ENCODE assay signal across 19 cellular contexts in the genomic region with DNA sequence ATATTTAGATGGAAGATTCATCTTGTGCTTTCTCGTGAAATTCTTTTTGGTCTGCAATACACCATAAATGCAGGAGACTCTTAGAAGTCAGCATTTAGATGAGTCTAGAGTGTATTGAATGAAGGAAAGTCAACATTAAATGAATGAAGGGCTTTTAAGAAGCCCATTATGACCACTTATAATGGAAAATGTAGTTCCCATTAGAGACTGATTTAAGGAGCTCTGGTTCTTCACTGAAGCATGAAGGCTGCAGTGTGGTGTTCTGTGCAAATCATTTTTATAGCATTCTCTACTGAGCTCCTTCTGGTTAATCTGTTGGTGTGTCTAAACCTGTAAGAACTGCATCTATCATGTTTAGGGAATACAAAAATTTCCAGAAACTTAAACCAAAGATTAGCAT. TPM values are rescaled to one million over a fixed set of nuclear protein-coding genes. Genes with fewer than 3 reads are reported as not detected.
DNase-seq lines count a peak whose midpoint lies in the region; ATAC-seq, FAIRE-seq and TF ChIP-seq lines count a peak whose summit lies in the region.
"Had no signal": no experiment of that assay in that cellular context is flagged by ENCODE, and none has a peak within 500 bp of the region (broad histone marks: within the 10 kb centered on the region; RNA-seq: fewer than 3 reads in every experiment).

No MANE protein-coding gene starts in this region.

- H3F3A ChIP-seq in neural cell (ENCODE audit: insufficient read depth, low read length, poor library complexity, severe bottlenecking), result no peaks in the 10 kb centered on the region

- peaks cover 54% of the 10 kb centered on the region for H3K4me1 Mint-ChIP-seq in T-helper 17 cell
- peaks cover 77% of the 10 kb centered on the region for H3K4me1 Mint-ChIP-seq in activated T-cell treated with anti-CD3 and anti-CD28 coated beads, Interleukin-2, amount 50 U/mL, for 72 hours (ENCODE audit: low read depth)

- H3K9me3 ChIP-seq in neural cell (ENCODE audit: low read length) (no peaks in the 10 kb centered on the region), T-helper 17 cell (ENCODE audit: control insufficient read depth, low read length, poor library complexity, severe bottlenecking) (no peaks in the 10 kb centered on the region)
- H3K9me3 ChIP-seq: body of pancreas, testis had no signal

- DNase-seq in GM19239 (ENCODE audit: insufficient read length, low spot score) (no peak), NCI-H1436 treated with DMSO at 0.1 percent for 48 hours (lab: John Stamatoyannopoulos, UW) (peak; percentile 96), NCI-H524 (lab: John Stamatoyannopoulos, UW) (peak; percentile 14 to 61), T-helper 17 cell (no peak)
- DNase-seq in activated T-cell treated with anti-CD3 and anti-CD28 coated beads, Interleukin-2, amount 50 U/mL, for 72 hours, result no peak
- DNase-seq: activated CD8-positive, alpha-beta memory T cell treated with anti-CD3 and anti-CD28 coated beads, Interleukin-2, amount 50 U/mL, for 4 hours; body of pancreas; DND-41; foreskin keratinocyte; MM.1S; Right ventricle myocardium superior; stimulated activated CD4-positive, alpha-beta T cell treated with anti-CD3 and anti-CD28 coated beads, Interleukin-4, amount 100 ng/mL, for 1 hour; stimulated activated CD8-positive, alpha-beta memory T cell treated with anti-CD3 and anti-CD28 coated beads, Interleukin-4, amount 100 ng/mL, for 48 hours; T-helper 9 cell; testis had no signal

- TF ChIP-seq RAD21 in neural cell (conservative IDR thresholded peaks at IDR 0.05), result no peak

- H4K20me1 ChIP-seq in neural cell (ENCODE audit: insufficient read depth), result no peaks in the 10 kb centered on the region

- H3K9ac ChIP-seq in neural cell (ENCODE audit: low read length), result no peak overlapping the region

- no peak for ATAC-seq in T-helper 17 cell
- ATAC-seq in HG02840 (IDR thresholded peaks at IDR 0.05; ENCODE audit: low FRiP score, unreplicated experiment), result no peak
- ATAC-seq in activated T-cell treated with anti-CD3 and anti-CD28 coated beads, Interleukin-2, amount 50 U/mL, for 72 hours (replicated peaks in 1 of 2), result no peak
- ATAC-seq: body of pancreas, foreskin keratinocyte had no signal

- H3K27ac ChIP-seq in neural cell (ENCODE audit: low read length), result peak overlapping the region; percentile 46
- H3K27ac ChIP-seq: body of pancreas, foreskin keratinocyte, testis had no signal

- no peaks in the 10 kb centered on the region for H3K27me3 Mint-ChIP-seq in T-helper 17 cell
- H3K27me3 Mint-ChIP-seq in activated T-cell treated with anti-CD3 and anti-CD28 coated beads, Interleukin-2, amount 50 U/mL, for 72 hours (ENCODE audit: low read depth), result no peaks in the 10 kb centered on the region
- H3K27me3 Mint-ChIP-seq: activated naive CD4-positive, alpha-beta T cell treated with anti-CD3 and anti-CD28 coated beads, Interleukin-2, amount 50 U/mL, for 24 hours had no signal

- H2AFZ ChIP-seq in neural cell (ENCODE audit: low read depth, low read length), result no peak overlapping the region

- no peak overlapping the region for H3K27ac Mint-ChIP-seq in T-helper 17 cell
- no peak overlapping the region for H3K27ac Mint-ChIP-seq in activated T-cell treated with anti-CD3 and anti-CD28 coated beads, Interleukin-2, amount 50 U/mL, for 72 hours
- H3K27ac Mint-ChIP-seq: activated naive CD4-positive, alpha-beta T cell treated with anti-CD3 and anti-CD28 coated beads, Interleukin-2, amount 50 U/mL, for 24 hours had no signal

- no peak overlapping the region for H3K4me3 Mint-ChIP-seq in T-helper 17 cell
- H3K4me3 Mint-ChIP-seq in activated T-cell treated with anti-CD3 and anti-CD28 coated beads, Interleukin-2, amount 50 U/mL, for 72 hours, result no peak overlapping the region
- H3K4me3 Mint-ChIP-seq: activated naive CD4-positive, alpha-beta T cell treated with anti-CD3 and anti-CD28 coated beads, Interleukin-2, amount 50 U/mL, for 24 hours had no signal

- H3K27me3 ChIP-seq in neural cell (ENCODE audit: insufficient read depth, low read depth, low read length), result no peaks in the 10 kb centered on the region
- H3K27me3 ChIP-seq: body of pancreas, foreskin keratinocyte, testis had no signal

- peak; percentile 18 for FAIRE-seq in GM19239 (lab: Jason Lieb, UNC)

- TF ChIP-seq EP300 in neural cell (conservative IDR thresholded peaks at IDR 0.05; ENCODE audit: poor library complexity, severe bottlenecking), result no peak

- peaks cover 8% of the 10 kb centered on the region for H3K36me3 Mint-ChIP-seq in T-helper 17 cell (ENCODE audit: low read depth)
- H3K36me3 Mint-ChIP-seq in activated T-cell treated with anti-CD3 and anti-CD28 coated beads, Interleukin-2, amount 50 U/mL, for 72 hours (ENCODE audit: insufficient read depth in 2 of 2), result peaks cover 7 to 19% of the 10 kb centered on the region in 2 donors

- no peak overlapping the region for H3K4me2 ChIP-seq in neural cell (ENCODE audit: low read length)

- H3K9me2 ChIP-seq in neural cell (ENCODE audit: insufficient read depth, low read length), result no peaks in the 10 kb centered on the region

- no peaks in the 10 kb centered on the region for H3K79me2 ChIP-seq in neural cell (replicated peaks; ENCODE audit: insufficient read depth, low read length)

- no peaks in the 10 kb centered on the region for H3K9me3 Mint-ChIP-seq in activated T-cell treated with anti-CD3 and anti-CD28 coated beads, Interleukin-2, amount 50 U/mL, for 72 hours
- H3K9me3 Mint-ChIP-seq: activated naive CD4-positive, alpha-beta T cell treated with anti-CD3 and anti-CD28 coated beads, Interleukin-2, amount 50 U/mL, for 24 hours had no signal

- peak overlapping the region; percentile 14 for H3K4me3 ChIP-seq in neural cell (ENCODE audit: low read length)
- H3K4me3 ChIP-seq: body of pancreas, coronary artery, testis had no signal

- no peaks in the 10 kb centered on the region for H3K36me3 ChIP-seq in neural cell (ENCODE audit: insufficient read depth, low read length)

- TF ChIP-seq CTCF in neural cell (IDR thresholded peaks at IDR 0.05; ENCODE audit: poor library complexity, severe bottlenecking), result no peak

TF ChIP-seq in neural cell, 6 proteins besides CTCF, POLR2A, EP300 and RAD21:
- TF ChIP-seq SMC3 (conservative IDR thresholded peaks at IDR 0.05; ENCODE audit: poor library complexity), result no peak
- TF ChIP-seq POLR2AphosphoS5 (IDR thresholded peaks at IDR 0.05), result peak; percentile 49
- TF ChIP-seq EZH2 (IDR thresholded peaks at IDR 0.05; ENCODE audit: borderline replicate concordance, insufficient read depth, low read length, poor library complexity, severe bottlenecking), result no peak

RNA-seq across cellular contexts. Expression of a gene that starts 19.7 kb away (rescaled TPM):
- 13.7 and 17.1 TPM in 2 replicates for polyA plus RNA-seq in neural cell
- polyA minus RNA-seq in neural cell, result 21.7 and 38.2 TPM in 2 replicates
- 10 to 100 TPM; 49.5 to 62.4 TPM for total RNA-seq in T-helper 17 cell
- total RNA-seq in activated T-cell treated with anti-CD3 and anti-CD28 coated beads, Interleukin-2, amount 50 U/mL, for 72 hours, result 10 to 100 TPM; 59.6 to 69.1 TPM

Comparison
In these comparisons a context has a peak if more than half of its experiments do, and no peak if none do; other contexts are left out.
1. DNase-seq: peak in NCI-H1436 treated with DMSO at 0.1 percent for 48 hours (single experiment) and NCI-H524 (2 of 2); none in GM19239 (single experiment), T-helper 17 cell (0 of 3) and activated T-cell treated with anti-CD3 and anti-CD28 coated beads, Interleukin-2, amount 50 U/mL, for 72 hours (0 of 2).